ENCODE assay signal across 8 cellular contexts in the genomic region with DNA sequence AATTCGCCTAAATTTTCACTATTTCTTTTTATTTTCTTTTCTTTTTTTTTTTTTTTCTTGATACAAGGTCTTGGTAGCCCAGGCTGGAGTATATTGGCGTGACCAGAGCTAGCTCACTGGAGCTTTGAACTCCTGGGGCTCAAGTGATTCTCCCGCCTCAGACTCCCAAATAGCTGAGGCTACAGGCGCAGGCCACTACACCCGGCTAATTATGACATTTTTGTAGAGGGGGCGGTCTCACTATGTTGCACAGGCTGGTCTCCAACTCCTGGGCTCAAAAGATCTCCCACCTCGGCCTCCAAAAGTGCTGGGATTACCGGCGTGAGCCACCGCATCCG. TPM values are rescaled to one million over a fixed set of nuclear protein-coding genes. Genes with fewer than 3 reads are reported as not detected.
A peak's percentile ranks its signal among the peaks of the same experiment; 100 is the strongest.
DNase-seq lines count a peak whose midpoint lies in the region; ATAC-seq and TF ChIP-seq lines count a peak whose summit lies in the region.

No MANE protein-coding gene starts in this region.

- no peaks in the 10 kb centered on the region for H3K9me3 ChIP-seq in BE2C
- H3K9me3 ChIP-seq in KOPT-K1 (ENCODE audit: insufficient read depth, low read length, poor library complexity, severe bottlenecking), result no peaks in the 10 kb centered on the region
- no peaks in the 10 kb centered on the region for H3K9me3 ChIP-seq in naive thymus-derived CD4-positive, alpha-beta T cell (ENCODE audit: control insufficient read depth in 2 of 3, low read length in 3 of 3)

- DNase-seq in BE2C, result no peak
- no peak for DNase-seq in choroid plexus epithelial cell (ENCODE audit: low read depth)
- DNase-seq in naive thymus-derived CD4-positive, alpha-beta T cell, result no peak
- DNase-seq in NCI-H1417 treated with DMSO at 0.1 percent for 48 hours (lab: John Stamatoyannopoulos, UW), result no peak
- DNase-seq in GM19238 (ENCODE audit: insufficient read length, low spot score), result no peak
- no peak for DNase-seq in glomerular visceral epithelial cell (ENCODE audit: extremely low spot score)

- peak overlapping the region; percentile 79 for H3K27ac ChIP-seq in KOPT-K1 (ENCODE audit: low read depth, low read length, poor library complexity, severe bottlenecking)
- H3K27ac ChIP-seq in naive thymus-derived CD4-positive, alpha-beta T cell (ENCODE audit: low read depth, low read length), result peak overlapping the region; percentile 91

- POLR2A ChIA-PET in naive thymus-derived CD4-positive, alpha-beta T cell (lab: Charles Lee), result interaction anchor here (1.4 to 2.4 kb wide), 5 partner anchors 9 to 37 kb away, joined by 4 to 12 read pairs (median 6); partner anchors contain the start of gene LSM14A

- H3K4me3 ChIP-seq in BE2C (ENCODE audit: low read depth, low read length) (peak overlapping the region; percentile 74), choroid plexus epithelial cell (ENCODE audit: low read depth, low read length) (peak overlapping the region; percentile 76)
- peak overlapping the region; percentile 91 for H3K4me3 ChIP-seq in naive thymus-derived CD4-positive, alpha-beta T cell (ENCODE audit: low read length)

- H3K36me3 ChIP-seq in BE2C (no peaks in the 10 kb centered on the region), KOPT-K1 (ENCODE audit: insufficient read depth, low read length) (no peaks in the 10 kb centered on the region)
- H3K36me3 ChIP-seq in naive thymus-derived CD4-positive, alpha-beta T cell (ENCODE audit: control insufficient read depth in 2 of 3, insufficient read depth in 3 of 3, low read length in 3 of 3), result peaks cover 0 to 3% (median 0%) of the 10 kb centered on the region in 3 experiments

- peak overlapping the region; percentile 90 to 96 (median 91) for H3K27ac Mint-ChIP-seq in naive thymus-derived CD4-positive, alpha-beta T cell

- no peaks in the 10 kb centered on the region for H3K36me3 Mint-ChIP-seq in naive thymus-derived CD4-positive, alpha-beta T cell

- CTCF ChIA-PET in naive thymus-derived CD4-positive, alpha-beta T cell (lab: Charles Lee), result no interaction called here

- intact Hi-C loops in naive thymus-derived CD4-positive, alpha-beta T cell (cut with micrococcal nuclease), result no loop called here

- no peaks in the 10 kb centered on the region for H3K4me1 ChIP-seq in BE2C
- H3K4me1 ChIP-seq in naive thymus-derived CD4-positive, alpha-beta T cell (ENCODE audit: control insufficient read depth in 2 of 2, insufficient read depth in 2 of 2, low read length in 2 of 2), result peaks cover 0 to 7% of the 10 kb centered on the region in 2 donors

- H3K27me3 Mint-ChIP-seq in naive thymus-derived CD4-positive, alpha-beta T cell, result peaks cover 0 to 1% (median 0%) of the 10 kb centered on the region in 5 donors

- peaks cover 3 to 11% (median 8%) of the 10 kb centered on the region in 7 donors for H3K4me1 Mint-ChIP-seq in naive thymus-derived CD4-positive, alpha-beta T cell

- peaks cover 6% of the 10 kb centered on the region; the same call in 1 of the 2 replicates for H3K27me3 ChIP-seq in BE2C
- H3K27me3 ChIP-seq in naive thymus-derived CD4-positive, alpha-beta T cell (ENCODE audit: control insufficient read depth in 2 of 2, insufficient read depth in 2 of 2, low read length in 2 of 2), result no peaks in the 10 kb centered on the region

- TF ChIP-seq CTCF in BE2C (IDR thresholded peaks at IDR 0.05; ENCODE audit: low read depth, low read length) (no peak), choroid plexus epithelial cell (conservative IDR thresholded peaks at IDR 0.05; ENCODE audit: low read depth, low read length) (no peak)

- H3K4me3 Mint-ChIP-seq in naive thymus-derived CD4-positive, alpha-beta T cell, result peak overlapping the region; percentile 94 to 97 (median 95)

- no peak for ATAC-seq in naive thymus-derived CD4-positive, alpha-beta T cell
- no peak for ATAC-seq in GM19397 (IDR thresholded peaks at IDR 0.05; ENCODE audit: unreplicated experiment)

- no peaks in the 10 kb centered on the region for H3K9me3 Mint-ChIP-seq in naive thymus-derived CD4-positive, alpha-beta T cell

RNA-seq across cellular contexts. Expression of gene LSM14A, which starts 37.3 kb away (rescaled TPM):
- 207 TPM for polyA plus RNA-seq in BE2C (2012; ENCODE audit: insufficient read depth, insufficient read length, low read depth)
- 100 to 1,000 TPM; 124 to 189 (median 166) TPM for total RNA-seq in naive thymus-derived CD4-positive, alpha-beta T cell
- 100 to 1,000 TPM; 171 to 174 TPM for polyA plus RNA-seq in naive thymus-derived CD4-positive, alpha-beta T cell
